19 cellular contexts compared by ENCODE assay signal in genomic region chr17:43428524-43428923, GRCh38. TPM values are rescaled to one million over a fixed set of nuclear protein-coding genes. Genes with fewer than 3 reads are reported as not detected.
A peak's percentile ranks its signal among the peaks of the same experiment; 100 is the strongest.
DNase-seq lines count a peak whose midpoint lies in the region; ATAC-seq and TF ChIP-seq lines count a peak whose summit lies in the region.
"Had no signal": no experiment of that assay in that cellular context is flagged by ENCODE, and none has a peak within 500 bp of the region (broad histone marks: within the 10 kb centered on the region; RNA-seq: fewer than 3 reads in every experiment).

No MANE protein-coding gene starts in this region.

- in situ Hi-C loops in astrocyte of the spinal cord (cut with HindIII; ENCODE audit: low sequenced_read_pairs) (no loop called here), gastrocnemius medialis (cut with MboI; ENCODE audit: low sequenced_read_pairs in 4 of 4) (no loop called here)

- H3K4me3 Mint-ChIP-seq in stimulated activated effector memory CD8-positive, alpha-beta T cell treated with anti-CD3 and anti-CD28 coated beads, Interleukin-12 subunit alpha, Interleukin-12 subunit beta, amount 100 ng/mL, for 72 hours = no peak overlapping the region
- H3K4me3 Mint-ChIP-seq: activated CD4-positive, alpha-beta memory T cell treated with anti-CD3 and anti-CD28 coated beads, Interleukin-2, amount 10 ng/mL, durations not matched to agents 7 days and 5 days; activated naive CD4-positive, alpha-beta T cell treated with anti-CD3 and anti-CD28 coated beads, Interleukin-2, amount 10 ng/mL, durations not matched to agents 7 days and 5 days; activated T-cell treated with anti-CD3 and anti-CD28 coated beads, Interleukin-2, amount 50 U/mL, for 24 hours; naive thymus-derived CD8-positive, alpha-beta T cell had no signal

- H3K4me3 ChIP-seq in AG04450 (ENCODE audit: low read depth, low read length) (no peak overlapping the region), GM12875 (ENCODE audit: low read depth, low read length) (no peak overlapping the region), astrocyte of the spinal cord (ENCODE audit: low read depth, low read length) (no peak overlapping the region), hepatocyte (no peak overlapping the region), gastrocnemius medialis (no peak overlapping the region)
- H3K4me3 ChIP-seq: ascending aorta, stomach had no signal

- TF ChIP-seq POLR2A in gastrocnemius medialis (IDR thresholded peaks at IDR 0.05) = no peak

- no peaks in the 10 kb centered on the region for H3K9me3 Mint-ChIP-seq in stimulated activated effector memory CD8-positive, alpha-beta T cell treated with anti-CD3 and anti-CD28 coated beads, Interleukin-12 subunit alpha, Interleukin-12 subunit beta, amount 100 ng/mL, for 72 hours
- H3K9me3 Mint-ChIP-seq: activated CD4-positive, alpha-beta memory T cell treated with anti-CD3 and anti-CD28 coated beads, Interleukin-2, amount 10 ng/mL, durations not matched to agents 7 days and 5 days; activated naive CD4-positive, alpha-beta T cell treated with anti-CD3 and anti-CD28 coated beads, Interleukin-2, amount 10 ng/mL, durations not matched to agents 7 days and 5 days; activated T-cell treated with anti-CD3 and anti-CD28 coated beads, Interleukin-2, amount 50 U/mL, for 24 hours; naive thymus-derived CD8-positive, alpha-beta T cell had no signal

- POLR2A ChIA-PET in AG04450 (lab: Yijun Ruan, JAX) = no interaction called here

- H3K27ac ChIP-seq in AG04450 (ENCODE audit: low read depth, low read length) (no peak overlapping the region), hepatocyte (no peak overlapping the region), gastrocnemius medialis (no peak overlapping the region)
- H3K27ac ChIP-seq: ascending aorta, epithelial cell of prostate, stomach had no signal

- H3K4me1 Mint-ChIP-seq in stimulated activated effector memory CD8-positive, alpha-beta T cell treated with anti-CD3 and anti-CD28 coated beads, Interleukin-12 subunit alpha, Interleukin-12 subunit beta, amount 100 ng/mL, for 72 hours = no peaks in the 10 kb centered on the region
- H3K4me1 Mint-ChIP-seq: activated CD4-positive, alpha-beta memory T cell treated with anti-CD3 and anti-CD28 coated beads, Interleukin-2, amount 10 ng/mL, durations not matched to agents 7 days and 5 days; activated naive CD4-positive, alpha-beta T cell treated with anti-CD3 and anti-CD28 coated beads, Interleukin-2, amount 10 ng/mL, durations not matched to agents 7 days and 5 days; naive thymus-derived CD8-positive, alpha-beta T cell had no signal

- H3K9me2 ChIP-seq in hepatocyte (replicated peaks; ENCODE audit: insufficient read depth) = no peaks in the 10 kb centered on the region

- no peak overlapping the region for H3K27ac Mint-ChIP-seq in stimulated activated effector memory CD8-positive, alpha-beta T cell treated with anti-CD3 and anti-CD28 coated beads, Interleukin-12 subunit alpha, Interleukin-12 subunit beta, amount 100 ng/mL, for 72 hours
- H3K27ac Mint-ChIP-seq: activated CD4-positive, alpha-beta memory T cell treated with anti-CD3 and anti-CD28 coated beads, Interleukin-2, amount 10 ng/mL, durations not matched to agents 7 days and 5 days; activated naive CD4-positive, alpha-beta T cell treated with anti-CD3 and anti-CD28 coated beads, Interleukin-2, amount 10 ng/mL, durations not matched to agents 7 days and 5 days; activated T-cell treated with anti-CD3 and anti-CD28 coated beads, Interleukin-2, amount 50 U/mL, for 24 hours had no signal

- CTCF ChIA-PET in AG04450 (lab: Charles Lee) = interaction anchor here (0.8 to 1.9 kb wide), 2 partner anchors 34 to 55 kb away, joined by 3 to 8 read pairs; partner anchors contain the start of gene DHX8

- 94% methylated on average over 5 of the region's 5 CpGs for WGBS in hepatocyte (ENCODE audit: low lambda C conversion rate, missing lambda C conversion rate)

- no peaks in the 10 kb centered on the region for H3K36me3 ChIP-seq in hepatocyte (replicated peaks; ENCODE audit: insufficient read depth, low read depth)
- no peaks in the 10 kb centered on the region for H3K36me3 ChIP-seq in gastrocnemius medialis
- H3K36me3 ChIP-seq: ascending aorta, stomach had no signal

- H3K9me3 ChIP-seq in AG04450 (ENCODE audit: control insufficient read depth, insufficient read depth, low read length) (no peaks in the 10 kb centered on the region), hepatocyte (ENCODE audit: low read depth) (no peaks in the 10 kb centered on the region), gastrocnemius medialis (no peaks in the 10 kb centered on the region)
- H3K9me3 ChIP-seq: ascending aorta, Caco-2, stomach had no signal

- no peaks in the 10 kb centered on the region for H3K4me1 ChIP-seq in hepatocyte (ENCODE audit: insufficient read depth)
- no peaks in the 10 kb centered on the region for H3K4me1 ChIP-seq in gastrocnemius medialis

- no peak overlapping the region for H2AFZ ChIP-seq in hepatocyte

- H3K36me3 Mint-ChIP-seq in stimulated activated effector memory CD8-positive, alpha-beta T cell treated with anti-CD3 and anti-CD28 coated beads, Interleukin-12 subunit alpha, Interleukin-12 subunit beta, amount 100 ng/mL, for 72 hours = no peaks in the 10 kb centered on the region
- H3K36me3 Mint-ChIP-seq: activated naive CD4-positive, alpha-beta T cell treated with anti-CD3 and anti-CD28 coated beads, Interleukin-2, amount 10 ng/mL, durations not matched to agents 7 days and 5 days; naive thymus-derived CD8-positive, alpha-beta T cell had no signal

- no peak for ATAC-seq in HG03432 (IDR thresholded peaks at IDR 0.05; ENCODE audit: unreplicated experiment)
- no peak for ATAC-seq in gastrocnemius medialis
- ATAC-seq in stimulated activated effector memory CD8-positive, alpha-beta T cell treated with anti-CD3 and anti-CD28 coated beads, Interleukin-12 subunit alpha, Interleukin-12 subunit beta, amount 100 ng/mL, for 72 hours = no peak
- ATAC-seq: naive thymus-derived CD8-positive, alpha-beta T cell had no signal

- H3K27me3 ChIP-seq in AG04450 (ENCODE audit: control insufficient read depth, insufficient read depth, low read length) (peaks cover 8% of the 10 kb centered on the region), hepatocyte (no peaks in the 10 kb centered on the region), gastrocnemius medialis (peaks cover under 1 to 11% (median 5%) of the 10 kb centered on the region in 3 donors)
- H3K27me3 ChIP-seq: ascending aorta had no signal

- peak; percentile 30; the same call in 1 of the 2 replicates for TF ChIP-seq CTCF in AG04450 (IDR thresholded peaks at IDR 0.05; ENCODE audit: low read depth, low read length)
- 0 out of 2 replicates have a peak, but pooled peaks have one; percentile 16 for TF ChIP-seq CTCF in GM12875 (IDR thresholded peaks at IDR 0.05; ENCODE audit: borderline replicate concordance, insufficient read depth, low read depth, low read length)
- TF ChIP-seq CTCF in astrocyte of the spinal cord (IDR thresholded peaks at IDR 0.05; ENCODE audit: low read depth, low read length) = peak; percentile 17
- TF ChIP-seq CTCF in hepatocyte (IDR thresholded peaks at IDR 0.05; ENCODE audit: poor library complexity) = peak; percentile 12
- no peak for TF ChIP-seq CTCF in gastrocnemius medialis (IDR thresholded peaks at IDR 0.05 in 4 of 5, conservative IDR thresholded peaks at IDR 0.05 in 1 of 5)

- intact Hi-C loops in gastrocnemius medialis (cut with DNase I; ENCODE audit: low total_unique reads) = no loop called here

- H3K79me2 ChIP-seq in hepatocyte = no peaks in the 10 kb centered on the region

- H4K20me1 ChIP-seq in hepatocyte (ENCODE audit: insufficient read depth, poor library complexity, severe bottlenecking) = no peaks in the 10 kb centered on the region

- no peak overlapping the region for H3K4me2 ChIP-seq in hepatocyte

- DNase-seq in AG04450 (ENCODE audit: low read depth, low spot score) (no peak), astrocyte of the spinal cord (ENCODE audit: low read depth, low spot score) (no peak), hepatocyte (ENCODE audit: low spot score) (no peak), middle frontal gyrus (ENCODE audit: extremely low spot score, low spot score) (no peak), gastrocnemius medialis (no peak)
- no peak for DNase-seq in stimulated activated effector memory CD8-positive, alpha-beta T cell treated with anti-CD3 and anti-CD28 coated beads, Interleukin-12 subunit alpha, Interleukin-12 subunit beta, amount 100 ng/mL, for 72 hours (ENCODE audit: low spot score in 2 of 2)
- DNase-seq: activated CD4-positive, alpha-beta memory T cell treated with anti-CD3 and anti-CD28 coated beads, Interleukin-2, amount 10 ng/mL, durations not matched to agents 7 days and 5 days; activated naive CD4-positive, alpha-beta T cell treated with anti-CD3 and anti-CD28 coated beads, Interleukin-2, amount 10 ng/mL, durations not matched to agents 7 days and 5 days; activated T-cell treated with anti-CD3 and anti-CD28 coated beads, Interleukin-2, amount 50 U/mL, for 24 hours; Caco-2; naive thymus-derived CD8-positive, alpha-beta T cell; NCI-H2171 treated with DMSO at 0.1 percent for 48 hours; NCI-H82; retina; stomach had no signal

RNA-seq across cellular contexts. Expression of gene ARL4D, which starts 29.7 kb away (rescaled TPM):
- polyA plus RNA-seq in AG04450 (2011; rRNA removed) (15.0 and 16.5 TPM in 2 replicates), hepatocyte (93.2 and 99.9 TPM in 2 replicates)
- 14.9 and 15.4 TPM in 2 replicates for polyA minus RNA-seq in AG04450 (2011; rRNA and poly(A)+ RNA removed)
- total RNA-seq in hepatocyte (35.3 and 35.8 TPM in 2 replicates), gastrocnemius medialis (1 to 10 TPM in 3 of 4 donors, under 1 TPM in 1; 0.17 to 2.0 (median 1.3) TPM)

RNA-seq across cellular contexts. Expression of gene DHX8, which starts 55.3 kb away (rescaled TPM):
- 46.0 and 47.3 TPM in 2 replicates for polyA plus RNA-seq in AG04450 (2011; rRNA removed)
- 67.3 and 71.7 TPM in 2 replicates for polyA minus RNA-seq in AG04450 (2011; rRNA and poly(A)+ RNA removed)
- total RNA-seq in hepatocyte = 31.2 and 35.0 TPM in 2 replicates
- 25.2 and 26.6 TPM in 2 replicates for polyA plus RNA-seq in hepatocyte
- total RNA-seq in gastrocnemius medialis = 10 to 100 TPM; 24.0 to 30.3 (median 27.2) TPM

Comparison
In these comparisons a context has a peak if more than half of its experiments do, and no peak if none do; other contexts are left out.
1. CTCF ChIP-seq: peak in AG04450 (single experiment), GM12875 (single experiment), astrocyte of the spinal cord (single experiment) and hepatocyte (single experiment); none in gastrocnemius medialis (0 of 5).
2. RNA of gene ARL4D, which starts 29.7 kb away (total RNA-seq): 35.3 to 35.8 TPM in hepatocyte; 0.17 to 2.0 TPM in gastrocnemius medialis; every median in the first group is over 10 times any median in the second.